Comparison of ENCODE assay signal across 38 cellular contexts in the genomic region with DNA sequence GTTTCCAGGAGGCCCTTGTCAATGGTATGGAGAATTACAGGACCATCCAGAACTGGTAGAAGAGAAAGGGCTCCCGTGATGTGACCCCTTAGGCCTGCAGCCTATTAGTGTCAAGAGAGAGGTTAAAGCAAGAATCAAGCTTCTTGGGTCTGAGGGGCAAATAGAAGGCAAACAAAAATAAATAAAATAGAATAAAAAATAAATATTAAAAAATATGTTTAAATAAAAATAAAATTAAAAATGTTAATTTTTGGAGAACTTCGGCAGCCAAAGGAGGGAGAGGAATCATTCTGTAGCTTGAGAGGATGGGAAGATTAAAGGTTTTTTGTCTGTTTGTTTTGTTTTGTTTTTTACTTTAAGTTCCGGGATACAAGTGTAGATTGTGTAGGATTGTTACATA. TPM values are rescaled to one million over a fixed set of nuclear protein-coding genes. Genes with fewer than 3 reads are reported as not detected.
DNase-seq lines count a peak whose midpoint lies in the region; ATAC-seq, FAIRE-seq and TF ChIP-seq lines count a peak whose summit lies in the region.
"Had no signal": no experiment of that assay in that cellular context is flagged by ENCODE, and none has a peak within 500 bp of the region (broad histone marks: within the 10 kb centered on the region; RNA-seq: fewer than 3 reads in every experiment).

No MANE protein-coding gene starts in this region.

- intact Hi-C loops in vagina (cut with DNase I): loop anchor here (10.0 kb wide), 1 partner anchor 1394 kb away; no protein-coding TSS in a partner anchor

- H3K36me3 Mint-ChIP-seq in WTC11: no peaks in the 10 kb centered on the region; the same call in 1 of the 2 replicates
- H3K36me3 Mint-ChIP-seq: CD14-positive monocyte; CD4-positive, CD25-positive, alpha-beta regulatory T cell; CD8-positive, alpha-beta memory T cell; CD8-positive, alpha-beta T cell had no signal

- peak; percentile 40 for ATAC-seq in stimulated activated naive CD8-positive, alpha-beta T cell treated with anti-CD3 and anti-CD28 coated beads, Interleukin-15, Interleukin-2, amounts not matched to agents 100 U/mL and 50 U/mL, for 24 hours
- ATAC-seq in stimulated activated naive CD8-positive, alpha-beta T cell treated with anti-CD3 and anti-CD28 coated beads, Interleukin-15, amount 100 ng/mL, for 72 hours: no peak
- no peak for ATAC-seq in WTC11
- ATAC-seq: A549; CD8-positive, alpha-beta T cell had no signal

- no peak overlapping the region for H3K9ac ChIP-seq in neuronal stem cell (ENCODE audit: low read depth, low read length, poor library complexity)
- H3K9ac ChIP-seq: BLaER1; BLaER1 treated with 17β-estradiol and CSF1 and Interleukin-3, amounts not matched to agents 10 nM and 100 nM had no signal

- H2AK5ac ChIP-seq in neuronal stem cell (ENCODE audit: low read depth, low read length): no peak overlapping the region

- no peaks in the 10 kb centered on the region for H3K4me1 Mint-ChIP-seq in stimulated activated naive CD8-positive, alpha-beta T cell treated with anti-CD3 and anti-CD28 coated beads, Interleukin-15, amount 100 ng/mL, for 72 hours
- H3K4me1 Mint-ChIP-seq in WTC11: peaks cover 30% of the 10 kb centered on the region
- H3K4me1 Mint-ChIP-seq: B cell; CD14-positive monocyte; CD4-positive, alpha-beta memory T cell; CD4-positive, CD25-positive, alpha-beta regulatory T cell; CD8-positive, alpha-beta memory T cell had no signal

- no peaks in the 10 kb centered on the region for H3K27me3 Mint-ChIP-seq in stimulated activated naive CD8-positive, alpha-beta T cell treated with anti-CD3 and anti-CD28 coated beads, Interleukin-15, amount 100 ng/mL, for 72 hours
- peaks cover 2% of the 10 kb centered on the region; the same call in 1 of the 2 replicates for H3K27me3 Mint-ChIP-seq in WTC11 (ENCODE audit: low read depth)
- H3K27me3 Mint-ChIP-seq: CD4-positive, CD25-positive, alpha-beta regulatory T cell had no signal

- no peaks in the 10 kb centered on the region for H3K79me1 ChIP-seq in neuronal stem cell (ENCODE audit: low read depth, low read length)

- H3K27ac Mint-ChIP-seq in stimulated activated naive CD8-positive, alpha-beta T cell treated with anti-CD3 and anti-CD28 coated beads, Interleukin-15, amount 100 ng/mL, for 72 hours: no peak overlapping the region
- H3K27ac Mint-ChIP-seq in WTC11: no peak overlapping the region
- H3K27ac Mint-ChIP-seq: B cell; CD14-positive monocyte; CD4-positive, alpha-beta memory T cell; CD4-positive, alpha-beta T cell; CD4-positive, CD25-positive, alpha-beta regulatory T cell; CD8-positive, alpha-beta memory T cell; CD8-positive, alpha-beta T cell had no signal

- no peak for TF ChIP-seq POLR2A in vagina (IDR thresholded peaks at IDR 0.05)

- CTCF ChIA-PET in WTC11 (lab: Charles Lee): no interaction called here

- no peak overlapping the region for H4K91ac ChIP-seq in neuronal stem cell (ENCODE audit: low read depth, low read length, poor library complexity)

- no peak overlapping the region for H3K4me3 Mint-ChIP-seq in stimulated activated naive CD8-positive, alpha-beta T cell treated with anti-CD3 and anti-CD28 coated beads, Interleukin-15, amount 100 ng/mL, for 72 hours
- no peak overlapping the region for H3K4me3 Mint-ChIP-seq in WTC11
- H3K4me3 Mint-ChIP-seq: B cell; CD14-positive monocyte; CD4-positive, alpha-beta memory T cell; CD4-positive, alpha-beta T cell; CD4-positive, CD25-positive, alpha-beta regulatory T cell; CD8-positive, alpha-beta memory T cell; CD8-positive, alpha-beta T cell had no signal

- H3K4me2 ChIP-seq in neuronal stem cell (ENCODE audit: insufficient read depth, low read length, poor library complexity, severe bottlenecking): no peak overlapping the region
- H3K4me2 ChIP-seq: A549; BLaER1; BLaER1 treated with 17β-estradiol and CSF1 and Interleukin-3, amounts not matched to agents 10 nM and 100 nM had no signal

- peak; percentile 42 for FAIRE-seq in G401.6 (lab: Jason Lieb, UNC)
- FAIRE-seq: A204.1, A549, D721Med had no signal

- DNase-seq in stimulated activated naive CD8-positive, alpha-beta T cell treated with anti-CD3 and anti-CD28 coated beads, Interleukin-15, Interleukin-2, amounts not matched to agents 100 U/mL and 50 U/mL, for 24 hours: no peak
- no peak for DNase-seq in stimulated activated naive CD8-positive, alpha-beta T cell treated with anti-CD3 and anti-CD28 coated beads, Interleukin-15, amount 100 ng/mL, for 72 hours
- DNase-seq in WTC11 (ENCODE audit: low spot score): no peak
- DNase-seq in neuronal stem cell (ENCODE audit: low spot score): no peak
- no peak for DNase-seq in glomerular visceral epithelial cell (ENCODE audit: extremely low spot score)
- no peak for DNase-seq in vagina (ENCODE audit: extremely low spot score in 2 of 2)
- DNase-seq in kidney glomerular epithelial cell (lab: John Stamatoyannopoulos, UW): no peak
- DNase-seq: 8988T; ACHN; AML-193; BE2C; C1 segment of cervical spinal cord; Caco-2; Calu3; CD4-positive, alpha-beta memory T cell; CD4-positive, alpha-beta T cell; CD4-positive, CD25-positive, alpha-beta regulatory T cell; CD8-positive, alpha-beta memory T cell; CD8-positive, alpha-beta T cell; COR-L47; DMS 273 treated with DMSO at 0.1 percent for 48 hours; DMS153; DMS53; DMS79; DMS79 treated with DMSO at 0.1 percent for 48 hours; DND-41; EL had no signal

- no peaks in the 10 kb centered on the region for H3K36me3 ChIP-seq in neuronal stem cell (replicated peaks in 1 of 2; ENCODE audit: control insufficient read depth in 2 of 2, insufficient read depth in 2 of 2, low read length in 2 of 2)
- H3K36me3 ChIP-seq in vagina: no peaks in the 10 kb centered on the region
- H3K36me3 ChIP-seq: BE2C; BLaER1; BLaER1 treated with 17β-estradiol and CSF1 and Interleukin-3, amounts not matched to agents 10 nM and 100 nM had no signal

- H3K18ac ChIP-seq in neuronal stem cell (ENCODE audit: low read length): no peak overlapping the region

- H3K14ac ChIP-seq in neuronal stem cell (ENCODE audit: low read length): no peak overlapping the region

- no peak overlapping the region for H4K8ac ChIP-seq in neuronal stem cell (ENCODE audit: low read depth, low read length)

- no peak overlapping the region for H2BK15ac ChIP-seq in neuronal stem cell (ENCODE audit: low read length)

- H2AFZ ChIP-seq in neuronal stem cell (ENCODE audit: low read length): peak overlapping the region; percentile 9

- no peak overlapping the region for H3K4ac ChIP-seq in neuronal stem cell (ENCODE audit: low read length)

- peaks cover 2 to 3% of the 10 kb centered on the region in 2 donors for H3K9me3 ChIP-seq in neuronal stem cell (replicated peaks in 1 of 2; ENCODE audit: control insufficient read depth in 2 of 2, insufficient read depth in 1 of 2, low read depth in 1 of 2, low read length in 2 of 2)
- H3K9me3 ChIP-seq in vagina: no peaks in the 10 kb centered on the region
- H3K9me3 ChIP-seq: BE2C had no signal

- no peak overlapping the region for H2BK12ac ChIP-seq in neuronal stem cell (ENCODE audit: low read length)

- no CpG with 5 or more reads among the region's 3 CpGs for WGBS in neuronal stem cell (ENCODE audit: extremely low coverage in 2 of 2, insufficient read length in 2 of 2, insufficient replicate concordance in 1 of 2), 2 donors

- no peak overlapping the region for H2BK5ac ChIP-seq in neuronal stem cell (ENCODE audit: low read length)

- no peak overlapping the region for H3K4me3 ChIP-seq in neuronal stem cell (ENCODE audit: low read length in 2 of 2)
- no peak overlapping the region for H3K4me3 ChIP-seq in vagina
- H3K4me3 ChIP-seq: A549; BLaER1; BLaER1 treated with 17β-estradiol and CSF1 and Interleukin-3, amounts not matched to agents 10 nM and 100 nM had no signal

- POLR2A ChIA-PET in WTC11 (lab: Charles Lee): no interaction called here

- peaks cover 13 to 14% of the 10 kb centered on the region in 2 donors for H3K9me3 Mint-ChIP-seq in stimulated activated naive CD8-positive, alpha-beta T cell treated with anti-CD3 and anti-CD28 coated beads, Interleukin-15, amount 100 ng/mL, for 72 hours
- peaks cover 15% of the 10 kb centered on the region for H3K9me3 Mint-ChIP-seq in WTC11
- H3K9me3 Mint-ChIP-seq: CD4-positive, alpha-beta T cell had no signal

- no peak overlapping the region for H2BK120ac ChIP-seq in neuronal stem cell (ENCODE audit: low read depth, low read length)

- H3K27ac ChIP-seq in neuronal stem cell (replicated peaks; ENCODE audit: low read length) (no peak overlapping the region), vagina (no peak overlapping the region)
- H3K27ac ChIP-seq: 22Rv1; A549; BLaER1; BLaER1 treated with 17β-estradiol and CSF1 and Interleukin-3, amounts not matched to agents 10 nM and 100 nM; C4-2B had no signal

- H3K27me3 ChIP-seq in neuronal stem cell (ENCODE audit: control insufficient read depth in 3 of 3, insufficient read depth in 3 of 3, low read depth in 1 of 3, low read length in 3 of 3) (no peaks in the 10 kb centered on the region), vagina (no peaks in the 10 kb centered on the region)
- H3K27me3 ChIP-seq: BE2C; BLaER1; BLaER1 treated with 17β-estradiol and CSF1 and Interleukin-3, amounts not matched to agents 10 nM and 100 nM had no signal

- H3K4me1 ChIP-seq in neuronal stem cell (ENCODE audit: control insufficient read depth in 2 of 2, insufficient read depth in 1 of 2, low read depth in 1 of 2, low read length in 2 of 2) (peaks cover 0 to 8% of the 10 kb centered on the region in 2 donors), vagina (no peaks in the 10 kb centered on the region)
- H3K4me1 ChIP-seq: A549; BE2C; BLaER1; BLaER1 treated with 17β-estradiol and CSF1 and Interleukin-3, amounts not matched to agents 10 nM and 100 nM; Caco-2 had no signal

- H3K23ac ChIP-seq in neuronal stem cell (ENCODE audit: low read depth, low read length, poor library complexity): no peak overlapping the region

- TF ChIP-seq CTCF in WTC11 (IDR thresholded peaks at IDR 0.05) (no peak), vagina (IDR thresholded peaks at IDR 0.05) (no peak)

TF ChIP-seq in WTC11, 78 proteins besides CTCF, POLR2A, EP300 and RAD21 (continues in another document):
- TF ChIP-seq, protein P1, sequence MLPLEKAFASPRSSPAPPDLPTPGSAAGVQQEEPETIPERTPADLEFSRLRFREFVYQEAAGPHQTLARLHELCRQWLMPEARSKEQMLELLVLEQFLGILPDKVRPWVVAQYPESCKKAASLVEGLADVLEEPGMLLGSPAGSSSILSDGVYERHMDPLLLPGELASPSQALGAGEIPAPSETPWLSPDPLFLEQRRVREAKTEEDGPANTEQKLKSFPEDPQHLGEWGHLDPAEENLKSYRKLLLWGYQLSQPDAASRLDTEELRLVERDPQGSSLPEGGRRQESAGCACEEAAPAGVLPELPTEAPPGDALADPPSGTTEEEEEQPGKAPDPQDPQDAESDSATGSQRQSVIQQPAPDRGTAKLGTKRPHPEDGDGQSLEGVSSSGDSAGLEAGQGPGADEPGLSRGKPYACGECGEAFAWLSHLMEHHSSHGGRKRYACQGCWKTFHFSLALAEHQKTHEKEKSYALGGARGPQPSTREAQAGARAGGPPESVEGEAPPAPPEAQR (CRISPR knock-in tag; IDR thresholded peaks at IDR 0.05): no peak

RNA-seq across cellular contexts. Expression of a gene that starts 15.2 kb away (rescaled TPM):
- 13.6 to 14.5 TPM (median 14.1 TPM) in 3 replicates for total RNA-seq in WTC11 (2021)
- polyA plus RNA-seq in neuronal stem cell (2013, experiment 1 of 2): 13.8 TPM
- 13.1 TPM for polyA plus RNA-seq in neuronal stem cell (2013, experiment 2 of 2)
- 2.0 TPM for total RNA-seq in vagina
- total RNA-seq: A172; CD4-positive, alpha-beta memory T cell; CD4-positive, CD25-positive, alpha-beta regulatory T cell; CD8-positive, alpha-beta memory T cell had no signal
- polyA plus RNA-seq: CD14-positive monocyte; CD4-positive, alpha-beta memory T cell; CD4-positive, CD25-positive, alpha-beta regulatory T cell; CD8-positive, alpha-beta memory T cell had no signal
